In the genomic region with DNA sequence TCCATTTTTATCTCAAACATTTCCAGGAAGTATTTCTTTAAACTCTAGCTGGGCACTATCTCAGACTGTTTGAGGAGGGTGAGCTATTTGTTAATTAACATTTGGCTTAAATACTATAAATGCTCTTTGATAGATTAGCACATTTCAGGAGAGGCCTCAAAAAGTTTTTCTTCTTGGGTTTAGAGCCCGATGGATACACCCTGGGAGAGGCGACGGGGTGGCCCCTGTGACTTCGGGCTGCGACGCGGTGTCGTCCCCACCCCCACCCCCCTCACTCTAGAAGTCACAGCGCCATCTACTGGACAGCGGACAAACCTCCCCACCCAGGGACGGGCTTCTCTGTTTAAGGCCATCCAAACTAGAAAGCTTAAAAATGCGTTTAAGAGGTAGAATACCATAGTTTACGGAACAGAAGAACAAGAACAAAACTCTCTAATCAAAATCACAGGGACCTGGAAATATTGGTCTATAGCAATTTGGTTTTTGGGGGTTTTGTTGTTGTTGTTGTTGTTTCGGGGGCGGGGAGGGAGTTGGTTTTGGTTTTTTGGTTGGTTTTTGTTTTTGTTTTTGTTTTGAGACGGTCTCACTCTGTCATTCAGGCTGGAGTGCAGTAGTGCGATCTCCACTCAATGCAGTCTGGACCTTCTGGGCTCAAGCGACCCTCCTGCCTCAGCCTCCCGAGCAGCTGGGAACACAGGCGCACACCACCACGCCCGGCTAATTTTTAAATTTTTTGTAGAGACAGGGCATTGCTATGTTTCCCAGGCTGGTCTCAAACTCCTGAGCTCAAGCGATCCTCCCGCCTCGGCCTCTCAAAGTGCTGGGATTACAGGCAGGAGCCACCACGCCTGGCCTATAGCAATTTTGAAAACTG, we compare ENCODE assay signal across 7 cellular contexts.
DNase-seq lines count a peak whose midpoint lies in the region; ATAC-seq and TF ChIP-seq lines count a peak whose summit lies in the region.

No MANE protein-coding gene starts in this region.

- CTCF ChIA-PET in GM10248 (lab: Yijun Ruan, JAX) = interaction anchor here (0.7 to 4.2 kb wide), 29 partner anchors 8 to 545 kb away, joined by 3 to 52 read pairs (median 3); partner anchors contain the start of gene FOXL1

- POLR2A ChIA-PET in GM10248 (lab: Yijun Ruan, JAX) = no interaction called here

- peak overlapping the region; percentile 28 for H3K27ac Mint-ChIP-seq in chondrocyte (ENCODE audit: unreplicated experiment)

- TF ChIP-seq CTCF in GM10248 (IDR thresholded peaks at IDR 0.05; ENCODE audit: control extremely low read depth, extremely low read depth, low read depth, missing control alignments) (peak; percentile 69), LNCaP clone FGC (IDR thresholded peaks at IDR 0.05; ENCODE audit: control insufficient read depth, extremely low read depth, insufficient read depth) (peak; percentile 78), chondrocyte (IDR thresholded peaks at IDR 0.05) (peak; percentile 95)

- no peak overlapping the region for H3K4me3 ChIP-seq in LNCaP clone FGC (ENCODE audit: low read depth, low read length)

- H3K36me3 Mint-ChIP-seq in chondrocyte (ENCODE audit: low read depth) = no peaks in the 10 kb centered on the region

- peak; percentile 85 for DNase-seq in GM10248 (ENCODE audit: extremely low spot score)
- DNase-seq in LNCaP clone FGC (ENCODE audit: low read depth) = no peak
- DNase-seq in T-helper 9 cell = peak; percentile 13
- no peak for DNase-seq in chondrocyte (ENCODE audit: low spot score)
- peak; percentile 94 for DNase-seq in left kidney (ENCODE audit: low read depth, low spot score)
- peak; percentile 58 for DNase-seq in stimulated activated CD4-positive, alpha-beta T cell treated with anti-CD3 and anti-CD28 coated beads, Interleukin-4, amount 100 ng/mL, for 24 hours

- H3K9me3 Mint-ChIP-seq in chondrocyte (ENCODE audit: low read depth) = no peaks in the 10 kb centered on the region

- H3K4me3 Mint-ChIP-seq in chondrocyte (ENCODE audit: unreplicated experiment) = peak overlapping the region; percentile 71

- H3K4me1 Mint-ChIP-seq in chondrocyte (ENCODE audit: low read depth) = peaks cover 58% of the 10 kb centered on the region

- H3K27me3 Mint-ChIP-seq in chondrocyte (ENCODE audit: low read depth) = no peaks in the 10 kb centered on the region

- no peak for ATAC-seq in HG03354 (IDR thresholded peaks at IDR 0.05; ENCODE audit: poor library complexity, severe bottlenecking, unreplicated experiment)

Comparison
In these comparisons a context has a peak if more than half of its experiments do, and no peak if none do; other contexts are left out.
1. DNase-seq: peak in GM10248 (single experiment), T-helper 9 cell (single experiment), left kidney (single experiment) and stimulated activated CD4-positive, alpha-beta T cell treated with anti-CD3 and anti-CD28 coated beads, Interleukin-4, amount 100 ng/mL, for 24 hours (single experiment); none in LNCaP clone FGC (single experiment) and chondrocyte (single experiment).
2. Peak in every context shown above with its lines, with median percentiles within 50 percentile points of each other: CTCF ChIP-seq.